Comparison of ENCODE assay signal across 13 cellular contexts in genomic region chr1:8371372-8371991, GRCh38. TPM values are rescaled to one million over a fixed set of nuclear protein-coding genes. Genes with fewer than 3 reads are reported as not detected.
DNase-seq lines count a peak whose midpoint lies in the region; ATAC-seq, FAIRE-seq and TF ChIP-seq lines count a peak whose summit lies in the region.
"Had no signal": no experiment of that assay in that cellular context is flagged by ENCODE, and none has a peak within 500 bp of the region (broad histone marks: within the 10 kb centered on the region; RNA-seq: fewer than 3 reads in every experiment).

No MANE protein-coding gene starts in this region.

- H2BK120ac ChIP-seq in H1 (replicated peaks; ENCODE audit: low read depth, low read length): no peak overlapping the region

- no peaks in the 10 kb centered on the region for H3K9me3 ChIP-seq in H1 (ENCODE audit: insufficient read depth in 2 of 2, low read depth in 1 of 2, low read length in 1 of 2)
- no peaks in the 10 kb centered on the region for H3K9me3 ChIP-seq in naive thymus-derived CD4-positive, alpha-beta T cell (ENCODE audit: control insufficient read depth in 2 of 3, low read length in 3 of 3)
- no peaks in the 10 kb centered on the region for H3K9me3 ChIP-seq in transverse colon

- no peak overlapping the region for H3K56ac ChIP-seq in H1 (replicated peaks; ENCODE audit: insufficient read length, low read depth, low read length)

- TF ChIP-seq CTCF in H1 (IDR thresholded peaks at IDR 0.05; ENCODE audit: control extremely low read depth in 1 of 3, insufficient read depth in 1 of 3, low read depth in 1 of 3, low read length in 3 of 3) (no peak), transverse colon (IDR thresholded peaks at IDR 0.05) (no peak)

- peak overlapping the region; percentile 29 to 41; a peak in 2 of 4 replicates for H3K4me2 ChIP-seq in H1 (ENCODE audit: insufficient read depth in 1 of 2, low read depth in 2 of 2, low read length in 2 of 2)

- no peak overlapping the region; the same call in 1 of the 2 replicates for H4K8ac ChIP-seq in H1 (ENCODE audit: extremely low read depth, insufficient read depth, low read length)

- H3K9ac ChIP-seq in H1 (replicated peaks in 1 of 4; ENCODE audit: extremely low read depth in 1 of 4, low read depth in 3 of 4, low read length in 3 of 4): no peak overlapping the region

- H4K20me1 ChIP-seq in H1 (replicated peaks in 1 of 2; ENCODE audit: control insufficient read depth in 1 of 2, insufficient read depth in 2 of 2, low read length in 2 of 2): peaks cover 5 to 10% of the 10 kb centered on the region in 2 experiments

- no peak for ATAC-seq in naive thymus-derived CD4-positive, alpha-beta T cell
- ATAC-seq in GM18861 (IDR thresholded peaks at IDR 0.05; ENCODE audit: unreplicated experiment): no peak

- FAIRE-seq in H1 (lab: Jason Lieb, UNC): no peak
- FAIRE-seq: A204.1, TTC549 had no signal

- peak overlapping the region; percentile 31; the same call in 1 of the 2 replicates for H2BK5ac ChIP-seq in H1 (ENCODE audit: low read depth, low read length)

- CTCF ChIA-PET in H1 (lab: Charles Lee; ENCODE audit: partially characterized antibody): interaction anchor here (0.8 to 4.8 kb wide), 15 partner anchors 9 to 299 kb away, joined by 3 to 32 read pairs (median 4); no protein-coding TSS in a partner anchor
- CTCF ChIA-PET in naive thymus-derived CD4-positive, alpha-beta T cell (lab: Charles Lee): interaction anchor here (1.2 kb wide), 1 partner anchor 19 kb away, joined by 3 read pairs; no protein-coding TSS in a partner anchor

- no peaks in the 10 kb centered on the region for H3K23me2 ChIP-seq in H1 (ENCODE audit: low read depth, low read length)

- H3K27ac ChIP-seq in H1 (ENCODE audit: low read depth, low read length): peak overlapping the region; percentile 22
- no peak overlapping the region for H3K27ac ChIP-seq in naive thymus-derived CD4-positive, alpha-beta T cell (ENCODE audit: low read depth, low read length)
- peak overlapping the region; percentile 62 to 89 (median 76) for H3K27ac ChIP-seq in transverse colon

- H2BK20ac ChIP-seq in H1 (ENCODE audit: low read length): no peak overlapping the region

- no peak overlapping the region for H2AFZ ChIP-seq in H1 (ENCODE audit: low read length)

- H3K4me1 ChIP-seq in H1 (replicated peaks in 1 of 4; ENCODE audit: control insufficient read depth in 3 of 4, insufficient read depth in 4 of 4, low read length in 3 of 4) (peaks cover 30 to 46% (median 41%) of the 10 kb centered on the region in 4 experiments), transverse colon (peaks cover 33 to 82% (median 49%) of the 10 kb centered on the region in 4 donors)
- H3K4me1 ChIP-seq in naive thymus-derived CD4-positive, alpha-beta T cell (ENCODE audit: control insufficient read depth in 2 of 2, insufficient read depth in 2 of 2, low read length in 2 of 2): peaks cover 3 to 8% of the 10 kb centered on the region in 2 donors

- 68% methylated on average over 9 of the region's 9 CpGs; no CpG with 5 or more reads in 1 of the 2 experiments for WGBS in H1 (ENCODE audit: extremely low coverage in 1 of 2, insufficient coverage in 1 of 2, insufficient read length in 1 of 2, insufficient replicate concordance in 2 of 2, low coverage in 1 of 2, low lambda C conversion rate in 2 of 2, missing lambda C conversion rate in 1 of 2), 2 experiments
- 78% methylated on average over 9 of the region's 9 CpGs; no CpG with 5 or more reads in 1 of the 2 donors for WGBS in transverse colon (ENCODE audit: low coverage in 1 of 2), 2 donors

- H2BK15ac ChIP-seq in H1 (ENCODE audit: low read length): no peak overlapping the region

- in situ Hi-C loops in transverse colon (cut with MboI; ENCODE audit: low pct_ligation_motif_present in 1 of 4, low pct_unique_long_range_greater_than_20kb in 1 of 4, low sequenced_read_pairs in 3 of 4): no loop called here

- no peak overlapping the region for H4K91ac ChIP-seq in H1 (replicated peaks; ENCODE audit: insufficient read length, low read length)

- peaks cover 23% of the 10 kb centered on the region for H3K4me1 Mint-ChIP-seq in activated CD4-positive, alpha-beta T cell treated with anti-CD3 and anti-CD28 coated beads, Interleukin-2, amount 10 ng/mL, durations not matched to agents 24 days and 14 days
- peaks cover 21 to 89% (median 74%) of the 10 kb centered on the region in 7 donors for H3K4me1 Mint-ChIP-seq in naive thymus-derived CD4-positive, alpha-beta T cell

- POLR2A ChIA-PET in H1 (lab: Charles Lee; ENCODE audit: partially characterized antibody): interaction anchor here (0.5 to 1.7 kb wide), 8 partner anchors 19 to 589 kb away, joined by 3 to 5 read pairs (median 4); no protein-coding TSS in a partner anchor
- POLR2A ChIA-PET in naive thymus-derived CD4-positive, alpha-beta T cell (lab: Charles Lee): interaction anchor here (0.9 to 1.3 kb wide), 2 partner anchors 9 to 11 kb away, joined by 3 to 4 read pairs; no protein-coding TSS in a partner anchor

- no peak overlapping the region for H2AK5ac ChIP-seq in H1 (ENCODE audit: low read depth, low read length)

- H3K27me3 Mint-ChIP-seq in activated CD4-positive, alpha-beta T cell treated with anti-CD3 and anti-CD28 coated beads, Interleukin-2, amount 10 ng/mL, durations not matched to agents 24 days and 14 days: no peaks in the 10 kb centered on the region
- no peaks in the 10 kb centered on the region for H3K27me3 Mint-ChIP-seq in naive thymus-derived CD4-positive, alpha-beta T cell
- H3K27me3 Mint-ChIP-seq: activated naive CD8-positive, alpha-beta T cell; naive B cell had no signal

- peaks cover 17% of the 10 kb centered on the region for H3K79me1 ChIP-seq in H1 (ENCODE audit: low read depth, low read length)

- no peak overlapping the region for H4K5ac ChIP-seq in H1 (ENCODE audit: insufficient read length, low read depth, low read length)

- peaks cover 0 to 71% of the 10 kb centered on the region in 2 experiments; a peak in 3 of 4 replicates for H3K79me2 ChIP-seq in H1 (ENCODE audit: control insufficient read depth in 1 of 2, insufficient read depth in 2 of 2, low read length in 2 of 2)

- no peak overlapping the region for H3K4me3 Mint-ChIP-seq in activated CD4-positive, alpha-beta T cell treated with anti-CD3 and anti-CD28 coated beads, Interleukin-2, amount 10 ng/mL, durations not matched to agents 24 days and 14 days
- no peak overlapping the region for H3K4me3 Mint-ChIP-seq in naive thymus-derived CD4-positive, alpha-beta T cell
- H3K4me3 Mint-ChIP-seq: activated naive CD8-positive, alpha-beta T cell had no signal

- no peak overlapping the region for H3K18ac ChIP-seq in H1 (ENCODE audit: extremely low read depth, low read length)

- TF ChIP-seq EP300 in H1 (IDR thresholded peaks at IDR 0.05; ENCODE audit: borderline replicate concordance in 1 of 2, low read depth in 2 of 2, low read length in 2 of 2): no peak
- TF ChIP-seq EP300 in transverse colon (IDR thresholded peaks at IDR 0.05; ENCODE audit: low read depth): no peak

- H3K4ac ChIP-seq in H1 (replicated peaks; ENCODE audit: insufficient read length, low read depth, low read length): no peak overlapping the region

- TF ChIP-seq POLR2A in H1 (IDR thresholded peaks at IDR 0.05; ENCODE audit: control extremely low read depth in 1 of 2, low read depth in 2 of 2, low read length in 2 of 2) (no peak), transverse colon (IDR thresholded peaks at IDR 0.05) (no peak)

- H3K36me3 ChIP-seq in H1 (ENCODE audit: control insufficient read depth in 2 of 4, insufficient read depth in 4 of 4, low read length in 3 of 4): no peaks in the 10 kb centered on the region
- peaks cover 0 to 50% (median 0%) of the 10 kb centered on the region in 3 experiments for H3K36me3 ChIP-seq in naive thymus-derived CD4-positive, alpha-beta T cell (ENCODE audit: control insufficient read depth in 2 of 3, insufficient read depth in 3 of 3, low read length in 3 of 3)
- H3K36me3 ChIP-seq in transverse colon: no peaks in the 10 kb centered on the region

- H3K36me3 Mint-ChIP-seq in activated CD4-positive, alpha-beta T cell treated with anti-CD3 and anti-CD28 coated beads, Interleukin-2, amount 10 ng/mL, durations not matched to agents 24 days and 14 days (ENCODE audit: low read depth): peaks cover 15% of the 10 kb centered on the region
- peaks cover 0 to 15% (median 0%) of the 10 kb centered on the region in 5 donors for H3K36me3 Mint-ChIP-seq in naive thymus-derived CD4-positive, alpha-beta T cell

- no peak overlapping the region for H3K23ac ChIP-seq in H1 (ENCODE audit: insufficient read length)

- H3K14ac ChIP-seq in H1 (ENCODE audit: insufficient read length): no peak overlapping the region

- H2BK12ac ChIP-seq in H1 (ENCODE audit: low read depth, low read length): no peak overlapping the region

- no peak for TF ChIP-seq RAD21 in H1 (IDR thresholded peaks at IDR 0.05 in 1 of 2, conservative IDR thresholded peaks at IDR 0.05 in 1 of 2; ENCODE audit: low read depth in 2 of 2, low read length in 2 of 2)

- intact Hi-C loops in activated CD4-positive, alpha-beta T cell treated with anti-CD3 and anti-CD28 coated beads, Interleukin-2, amount 10 ng/mL, durations not matched to agents 24 days and 14 days (cut with micrococcal nuclease): no loop called here
- intact Hi-C loops in naive thymus-derived CD4-positive, alpha-beta T cell (cut with micrococcal nuclease): no loop called here
- intact Hi-C loops in transverse colon (cut with DNase I; ENCODE audit: low total_unique reads): loop anchor here (5.0 kb wide), 1 partner anchor 41 kb away; no protein-coding TSS in a partner anchor

- no peaks in the 10 kb centered on the region for H3K27me3 ChIP-seq in H1 (replicated peaks in 1 of 4; ENCODE audit: control insufficient read depth in 3 of 4, extremely low read depth in 1 of 4, insufficient read depth in 3 of 4, low read length in 3 of 4)
- H3K27me3 ChIP-seq in naive thymus-derived CD4-positive, alpha-beta T cell (ENCODE audit: control insufficient read depth in 2 of 2, insufficient read depth in 2 of 2, low read length in 2 of 2): no peaks in the 10 kb centered on the region
- H3K27me3 ChIP-seq in transverse colon: no peaks in the 10 kb centered on the region

- H3K4me3 ChIP-seq in H1 (ENCODE audit: extremely low read depth in 1 of 4, insufficient read depth in 2 of 4, low read depth in 3 of 4, low read length in 4 of 4) (no peak overlapping the region), transverse colon (no peak overlapping the region)
- H3K4me3 ChIP-seq in naive thymus-derived CD4-positive, alpha-beta T cell (ENCODE audit: low read length): no peak overlapping the region

- H3K27ac Mint-ChIP-seq in activated CD4-positive, alpha-beta T cell treated with anti-CD3 and anti-CD28 coated beads, Interleukin-2, amount 10 ng/mL, durations not matched to agents 24 days and 14 days: peak overlapping the region; percentile 44
- peak overlapping the region in 8 of 9 donors; percentile 1 to 80 (median 46) for H3K27ac Mint-ChIP-seq in naive thymus-derived CD4-positive, alpha-beta T cell
- H3K27ac Mint-ChIP-seq: activated naive CD8-positive, alpha-beta T cell had no signal

- DNase-seq in activated CD4-positive, alpha-beta T cell treated with anti-CD3 and anti-CD28 coated beads, Interleukin-2, amount 10 ng/mL, durations not matched to agents 24 days and 14 days: no peak
- DNase-seq in activated CD4-positive, alpha-beta T cell treated with anti-CD3 and anti-CD28 coated beads, Interleukin-2, amount 50 U/mL, for 4 hours: no peak
- DNase-seq in H1 (ENCODE audit: low read depth in 1 of 2, low spot score in 2 of 2) (no peak), transverse colon (no peak), COLO829 (ENCODE audit: low spot score) (no peak), SIG-M5 (lab: John Stamatoyannopoulos, UW) (no peak)
- DNase-seq in naive thymus-derived CD4-positive, alpha-beta T cell: no peak
- DNase-seq: naive B cell; NK-92 treated with Interleukin-12 subunit alpha and Interleukin-12 subunit beta, amount 100 ng/mL, for 24 hours had no signal

- no peaks in the 10 kb centered on the region for H3K9me3 Mint-ChIP-seq in activated CD4-positive, alpha-beta T cell treated with anti-CD3 and anti-CD28 coated beads, Interleukin-2, amount 10 ng/mL, durations not matched to agents 24 days and 14 days
- no peaks in the 10 kb centered on the region for H3K9me3 Mint-ChIP-seq in naive thymus-derived CD4-positive, alpha-beta T cell
- H3K9me3 Mint-ChIP-seq: naive B cell had no signal

RNA-seq across cellular contexts. Expression of gene SLC45A1, which starts 53.6 kb away (rescaled TPM):
- 0.12 and 0.38 TPM in 2 replicates for total RNA-seq in activated CD4-positive, alpha-beta T cell treated with anti-CD3 and anti-CD28 coated beads, Interleukin-2, amount 10 ng/mL, durations not matched to agents 24 days and 14 days
- 1.6 and 1.7 TPM in 2 replicates for total RNA-seq in H1 (2021; fragmentation: NEBNext Ultra II Directional; extraction: Animal tissue kit (Norgen Biotek cat#: 25700))
- 1.0 and 1.6 TPM in 2 replicates for polyA plus RNA-seq in H1 (2011; rRNA removed)
- 0.96 TPM for polyA plus RNA-seq in H1 (2011; cell fraction: cytosol; rRNA removed)
- 1.5 TPM for polyA plus RNA-seq in H1 (2011; cell fraction: nucleus; rRNA removed)
- 1.6 to 2.1 TPM (median 1.8 TPM) in 4 replicates for polyA plus RNA-seq in H1 (2012, experiment 1 of 2)
- polyA plus RNA-seq in H1 (2012, experiment 2 of 2): 1.8 TPM
- polyA plus RNA-seq in H1 (2013, experiment 1 of 2): 2.7 TPM
- 3.0 TPM for polyA plus RNA-seq in H1 (2013, experiment 2 of 2)
- polyA minus RNA-seq in H1 (2011; rRNA and poly(A)+ RNA removed): 0.32 and 1.1 TPM in 2 replicates
- not detected for polyA minus RNA-seq in H1 (2011; cell fraction: cytosol; rRNA and poly(A)+ RNA removed)
- 1.2 TPM for polyA minus RNA-seq in H1 (2011; cell fraction: nucleus; rRNA and poly(A)+ RNA removed)
- 1 to 10 TPM in 4 of 5 experiments, under 1 TPM in 1; 0.15 to 1.5 (median 1.3) TPM for total RNA-seq in naive thymus-derived CD4-positive, alpha-beta T cell
- polyA plus RNA-seq in naive thymus-derived CD4-positive, alpha-beta T cell: under 1 TPM; 0.55 to 0.91 TPM
- 1 to 10 TPM; 2.3 to 7.1 (median 4.1) TPM for total RNA-seq in transverse colon
